Comparison of ENCODE assay signal across 13 cellular contexts in the genomic region with DNA sequence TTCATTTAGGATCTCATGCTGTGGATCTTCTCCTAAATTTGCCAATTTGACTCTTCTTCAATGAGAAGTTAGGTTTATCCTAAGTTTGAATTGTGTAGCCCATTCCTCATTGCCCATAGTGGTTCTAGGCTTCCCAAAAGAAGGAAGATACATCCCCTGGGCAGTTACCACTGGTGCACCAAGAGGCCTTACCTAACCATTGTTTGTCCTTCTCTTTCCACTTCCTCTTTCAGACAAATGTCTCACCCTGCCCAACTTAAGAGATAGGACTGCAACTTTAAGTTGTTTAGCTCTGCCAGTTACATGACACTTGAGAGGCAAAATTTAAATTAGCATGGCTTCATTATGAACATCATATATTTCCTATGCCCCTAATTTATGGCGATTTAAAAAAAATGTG.
"Had no signal": no experiment of that assay in that cellular context is flagged by ENCODE, and none has a peak within 500 bp of the region (broad histone marks: within the 10 kb centered on the region; RNA-seq: fewer than 3 reads in every experiment).

No MANE protein-coding gene starts in this region.

- DNase-seq: activated CD4-positive, alpha-beta memory T cell treated with anti-CD3 and anti-CD28 coated beads for 36 hours; activated CD4-positive, alpha-beta T cell treated with anti-CD3 and anti-CD28 coated beads for 1 hour; activated naive CD4-positive, alpha-beta T cell; activated T-cell treated with anti-CD3 and anti-CD28 coated beads, Interleukin-2, amount 50 U/mL, for 72 hours; aorta; hypothalamus; kidney glomerular epithelial cell; stimulated activated CD4-positive, alpha-beta T cell treated with anti-CD3 and anti-CD28 coated beads, Interleukin-2, amount 100 ng/mL, for 24 hours; stimulated activated naive CD4-positive, alpha-beta T cell treated with Interleukin-2 at 50 U/mL for 16 hours had no signal

- H3K4me3 Mint-ChIP-seq: activated CD4-positive, alpha-beta memory T cell treated with anti-CD3 and anti-CD28 coated beads for 36 hours; activated T-cell treated with anti-CD3 and anti-CD28 coated beads, Interleukin-2, amount 50 U/mL, for 72 hours; type B pancreatic cell had no signal

- H3K27me3 Mint-ChIP-seq: activated CD4-positive, alpha-beta memory T cell treated with anti-CD3 and anti-CD28 coated beads for 36 hours; type B pancreatic cell had no signal

- H3K27ac Mint-ChIP-seq: activated CD4-positive, alpha-beta memory T cell treated with anti-CD3 and anti-CD28 coated beads for 36 hours; activated T-cell treated with anti-CD3 and anti-CD28 coated beads, Interleukin-2, amount 50 U/mL, for 72 hours; type B pancreatic cell had no signal

- H3K9me3 Mint-ChIP-seq: activated CD4-positive, alpha-beta memory T cell treated with anti-CD3 and anti-CD28 coated beads for 36 hours; activated T-cell treated with anti-CD3 and anti-CD28 coated beads, Interleukin-2, amount 50 U/mL, for 72 hours; type B pancreatic cell had no signal

- H3K4me3 ChIP-seq: breast epithelium, esophagus muscularis mucosa, sigmoid colon had no signal

- ATAC-seq: activated T-cell treated with anti-CD3 and anti-CD28 coated beads, Interleukin-2, amount 50 U/mL, for 72 hours had no signal
